ENCODE assay signal across 9 cellular contexts in the genomic region with DNA sequence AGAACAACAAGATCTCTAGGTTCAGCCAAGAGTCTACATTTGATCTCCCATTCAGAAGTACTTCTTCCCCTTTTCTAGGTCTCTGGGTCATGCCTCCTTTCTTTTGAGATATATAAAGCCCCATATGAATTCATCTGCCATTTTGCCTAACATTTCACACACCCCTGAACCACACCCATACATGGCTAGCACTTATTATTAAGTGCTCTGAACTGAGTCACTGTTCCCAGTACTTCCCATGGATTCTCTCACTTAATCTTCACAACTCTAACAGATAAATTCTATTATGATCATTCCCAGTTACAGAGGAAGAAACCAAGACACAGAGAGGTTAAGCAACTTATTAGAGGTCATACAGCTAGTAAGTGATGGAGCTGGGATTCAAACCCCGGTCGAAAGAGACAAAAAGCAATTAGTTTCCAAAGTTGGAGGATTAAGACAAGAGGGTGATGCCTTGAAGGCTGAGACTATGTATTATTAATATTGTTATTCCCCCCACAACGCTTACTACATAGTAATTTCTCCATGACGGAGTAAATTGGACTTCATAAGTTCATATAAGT. TPM values are rescaled to one million over a fixed set of nuclear protein-coding genes. Genes with fewer than 3 reads are reported as not detected.
DNase-seq lines count a peak whose midpoint lies in the region; ATAC-seq and TF ChIP-seq lines count a peak whose summit lies in the region.
"Had no signal": no experiment of that assay in that cellular context is flagged by ENCODE, and none has a peak within 500 bp of the region (broad histone marks: within the 10 kb centered on the region; RNA-seq: fewer than 3 reads in every experiment).

No MANE protein-coding gene starts in this region.

- H3K27me3 ChIP-seq in body of pancreas (no peaks in the 10 kb centered on the region), lung (ENCODE audit: control insufficient read depth, insufficient read depth) (no peaks in the 10 kb centered on the region)

- no peak for ATAC-seq in body of pancreas
- peak; percentile 5 for ATAC-seq in lung (ENCODE audit: insufficient read depth, low FRiP score)
- ATAC-seq in omental fat pad (ENCODE audit: low FRiP score) = no peak

- H3K4me3 ChIP-seq in body of pancreas (no peak overlapping the region), lung (no peak overlapping the region)

- peak overlapping the region; percentile 1 for H3K27ac Mint-ChIP-seq in activated CD4-positive, alpha-beta memory T cell treated with anti-CD3 and anti-CD28 coated beads, Interleukin-2, amount 10 ng/mL, durations not matched to agents 7 days and 5 days
- no peak overlapping the region for H3K27ac Mint-ChIP-seq in activated CD4-positive, alpha-beta memory T cell treated with anti-CD3 and anti-CD28 coated beads for 36 hours
- peak overlapping the region; percentile 97 for H3K27ac Mint-ChIP-seq in type B pancreatic cell
- H3K27ac Mint-ChIP-seq: T-helper 1 cell treated with Interleukin-12 subunit alpha and Interleukin-12 subunit beta and Interleukin-4 antibody, amounts not matched to agents 30 μg/mL and 1 μg/mL, for 36 hours had no signal

- H3K36me3 ChIP-seq in body of pancreas (replicated peaks in 1 of 2; ENCODE audit: insufficient read depth in 1 of 2, low read depth in 2 of 2) (no peaks in the 10 kb centered on the region), lung (ENCODE audit: control insufficient read depth in 2 of 2, insufficient read depth in 2 of 2, low read length in 2 of 2) (peaks cover 0 to 3% of the 10 kb centered on the region in 2 donors)

- H3K9me3 ChIP-seq in body of pancreas (no peaks in the 10 kb centered on the region), lung (ENCODE audit: control insufficient read depth in 2 of 2, insufficient read depth in 1 of 2, low read length in 1 of 2) (no peaks in the 10 kb centered on the region)

- H3K4me1 Mint-ChIP-seq in activated CD4-positive, alpha-beta memory T cell treated with anti-CD3 and anti-CD28 coated beads, Interleukin-2, amount 10 ng/mL, durations not matched to agents 7 days and 5 days = peaks cover 43% of the 10 kb centered on the region
- H3K4me1 Mint-ChIP-seq in activated CD4-positive, alpha-beta memory T cell treated with anti-CD3 and anti-CD28 coated beads for 36 hours (ENCODE audit: low read depth) = peaks cover 38% of the 10 kb centered on the region
- H3K4me1 Mint-ChIP-seq in type B pancreatic cell (ENCODE audit: unreplicated experiment) = peaks cover 33% of the 10 kb centered on the region

- no peak for TF ChIP-seq CTCF in body of pancreas (IDR thresholded peaks at IDR 0.05)
- TF ChIP-seq CTCF in lung (IDR thresholded peaks at IDR 0.05; ENCODE audit: control extremely low read depth, extremely low read depth) = no peak
- TF ChIP-seq CTCF in type B pancreatic cell (conservative IDR thresholded peaks at IDR 0.05) = no peak
- TF ChIP-seq CTCF in omental fat pad (IDR thresholded peaks at IDR 0.05) = no peak

- TF ChIP-seq POLR2A in body of pancreas (IDR thresholded peaks at IDR 0.05) = no peak

- CTCF ChIA-PET in activated CD4-positive, alpha-beta memory T cell treated with anti-CD3 and anti-CD28 coated beads, Interleukin-2, amount 10 ng/mL, durations not matched to agents 7 days and 5 days (lab: Charles Lee) = interaction anchor here (1.6 to 2.3 kb wide), 2 partner anchors 17 to 88 kb away, joined by 6 to 13 read pairs; a partner anchor contains a TSS
- CTCF ChIA-PET in activated CD4-positive, alpha-beta memory T cell treated with anti-CD3 and anti-CD28 coated beads for 36 hours (lab: Charles Lee) = interaction anchor here (4.1 to 5.3 kb wide), 2 partner anchors 18 to 87 kb away, joined by 38 to 65 read pairs; a partner anchor contains a TSS

- no peaks in the 10 kb centered on the region for H3K27me3 Mint-ChIP-seq in activated CD4-positive, alpha-beta memory T cell treated with anti-CD3 and anti-CD28 coated beads, Interleukin-2, amount 10 ng/mL, durations not matched to agents 7 days and 5 days
- no peaks in the 10 kb centered on the region for H3K27me3 Mint-ChIP-seq in activated CD4-positive, alpha-beta memory T cell treated with anti-CD3 and anti-CD28 coated beads for 36 hours
- no peaks in the 10 kb centered on the region for H3K27me3 Mint-ChIP-seq in type B pancreatic cell

- H3K4me1 ChIP-seq in body of pancreas = peaks cover 14% of the 10 kb centered on the region
- H3K4me1 ChIP-seq in lung (ENCODE audit: control insufficient read depth in 2 of 2, insufficient read depth in 2 of 2, low read length in 2 of 2) = peaks cover 18 to 24% of the 10 kb centered on the region in 2 donors

- H3K36me3 Mint-ChIP-seq in activated CD4-positive, alpha-beta memory T cell treated with anti-CD3 and anti-CD28 coated beads, Interleukin-2, amount 10 ng/mL, durations not matched to agents 7 days and 5 days (ENCODE audit: low read depth) = peaks cover 6% of the 10 kb centered on the region
- peaks cover 11% of the 10 kb centered on the region for H3K36me3 Mint-ChIP-seq in activated CD4-positive, alpha-beta memory T cell treated with anti-CD3 and anti-CD28 coated beads for 36 hours
- H3K36me3 Mint-ChIP-seq in type B pancreatic cell = no peaks in the 10 kb centered on the region

- no peak for DNase-seq in activated CD4-positive, alpha-beta memory T cell treated with anti-CD3 and anti-CD28 coated beads, Interleukin-2, amount 10 ng/mL, durations not matched to agents 7 days and 5 days
- DNase-seq in activated CD4-positive, alpha-beta memory T cell treated with anti-CD3 and anti-CD28 coated beads for 36 hours = no peak
- DNase-seq in body of pancreas (no peak), lung (ENCODE audit: low spot score) (no peak), type B pancreatic cell (ENCODE audit: extremely low spot score, unreplicated experiment) (no peak), DMS153 treated with DMSO at 0.1 percent for 48 hours (lab: John Stamatoyannopoulos, UW; ENCODE audit: unreplicated experiment) (no peak), amniotic stem cell (lab: John Stamatoyannopoulos, UW) (no peak), omental fat pad (ENCODE audit: low spot score) (no peak)

- 88 to 92% methylated on average over 4 of the region's 4 CpGs for WGBS in body of pancreas, 2 donors
- 82 to 84% methylated on average over 4 of the region's 4 CpGs for WGBS in lung, 2 donors

- no peaks in the 10 kb centered on the region for H3K9me3 Mint-ChIP-seq in activated CD4-positive, alpha-beta memory T cell treated with anti-CD3 and anti-CD28 coated beads, Interleukin-2, amount 10 ng/mL, durations not matched to agents 7 days and 5 days
- H3K9me3 Mint-ChIP-seq in activated CD4-positive, alpha-beta memory T cell treated with anti-CD3 and anti-CD28 coated beads for 36 hours = no peaks in the 10 kb centered on the region
- H3K9me3 Mint-ChIP-seq in type B pancreatic cell = peaks cover 6% of the 10 kb centered on the region
- H3K9me3 Mint-ChIP-seq: T-helper 1 cell treated with Interleukin-12 subunit alpha and Interleukin-12 subunit beta and Interleukin-4 antibody, amounts not matched to agents 30 μg/mL and 1 μg/mL, for 36 hours had no signal

- H3K27ac ChIP-seq in body of pancreas (peak overlapping the region in 3 of 4 donors; percentile 85 to 90 (median 87)), lung (ENCODE audit: low read depth in 1 of 2, low read length in 1 of 2) (peak overlapping the region; percentile 46 to 82)

- POLR2A ChIA-PET in activated CD4-positive, alpha-beta memory T cell treated with anti-CD3 and anti-CD28 coated beads, Interleukin-2, amount 10 ng/mL, durations not matched to agents 7 days and 5 days (lab: Charles Lee) = no interaction called here
- POLR2A ChIA-PET in activated CD4-positive, alpha-beta memory T cell treated with anti-CD3 and anti-CD28 coated beads for 36 hours (lab: Charles Lee) = no interaction called here

- intact Hi-C loops in activated CD4-positive, alpha-beta memory T cell treated with anti-CD3 and anti-CD28 coated beads for 36 hours (cut with micrococcal nuclease) = no loop called here
- intact Hi-C loops in body of pancreas (cut with DNase I) = no loop called here

- no peak overlapping the region for H3K4me3 Mint-ChIP-seq in activated CD4-positive, alpha-beta memory T cell treated with anti-CD3 and anti-CD28 coated beads, Interleukin-2, amount 10 ng/mL, durations not matched to agents 7 days and 5 days
- no peak overlapping the region for H3K4me3 Mint-ChIP-seq in activated CD4-positive, alpha-beta memory T cell treated with anti-CD3 and anti-CD28 coated beads for 36 hours
- H3K4me3 Mint-ChIP-seq in type B pancreatic cell = peak overlapping the region; percentile 17
- H3K4me3 Mint-ChIP-seq: T-helper 1 cell treated with Interleukin-12 subunit alpha and Interleukin-12 subunit beta and Interleukin-4 antibody, amounts not matched to agents 30 μg/mL and 1 μg/mL, for 36 hours had no signal

RNA-seq across cellular contexts. Expression of a gene that starts 17.2 kb away (rescaled TPM):
- 10 to 100 TPM; 10.8 to 10.9 TPM for total RNA-seq in activated CD4-positive, alpha-beta memory T cell treated with anti-CD3 and anti-CD28 coated beads, Interleukin-2, amount 10 ng/mL, durations not matched to agents 7 days and 5 days
- total RNA-seq in activated CD4-positive, alpha-beta memory T cell treated with anti-CD3 and anti-CD28 coated beads for 36 hours = 10 to 100 TPM; 49.3 to 49.7 TPM
- 10 to 100 TPM; 21.1 to 25.7 TPM for total RNA-seq in body of pancreas
- total RNA-seq in lung = 100 to 1,000 TPM; 111 to 194 TPM
- 10 to 100 TPM; 23.4 to 53.2 TPM for polyA plus RNA-seq in lung
- total RNA-seq in type B pancreatic cell (ENCODE audit: low replicate concordance) = 49.4 and 79.8 TPM in 2 replicates
- 100 to 1,000 TPM in 1 of 4 donors, 10 to 100 TPM in 3; 44.6 to 113 (median 74.5) TPM for total RNA-seq in omental fat pad

RNA-seq across cellular contexts. Expression of a gene that starts 31.5 kb away (rescaled TPM):
- total RNA-seq in activated CD4-positive, alpha-beta memory T cell treated with anti-CD3 and anti-CD28 coated beads, Interleukin-2, amount 10 ng/mL, durations not matched to agents 7 days and 5 days = 10 to 100 TPM; 82.5 to 84.6 TPM
- total RNA-seq in activated CD4-positive, alpha-beta memory T cell treated with anti-CD3 and anti-CD28 coated beads for 36 hours = 10 to 100 TPM; 88.0 to 91.3 TPM
- total RNA-seq in body of pancreas (not detected), lung (1 to 10 TPM; 1.7 to 3.5 TPM), type B pancreatic cell (ENCODE audit: low replicate concordance) (7.4 and 14.8 TPM in 2 replicates), omental fat pad (1 to 10 TPM in 1 of 4 donors, under 1 TPM in 2, not detected in 1; 0.19 to 3.2 (median 0.32) TPM)
- 1 to 10 TPM; 1.6 to 1.8 TPM for polyA plus RNA-seq in lung
